2 cellular contexts compared by ENCODE assay signal in the genomic region with DNA sequence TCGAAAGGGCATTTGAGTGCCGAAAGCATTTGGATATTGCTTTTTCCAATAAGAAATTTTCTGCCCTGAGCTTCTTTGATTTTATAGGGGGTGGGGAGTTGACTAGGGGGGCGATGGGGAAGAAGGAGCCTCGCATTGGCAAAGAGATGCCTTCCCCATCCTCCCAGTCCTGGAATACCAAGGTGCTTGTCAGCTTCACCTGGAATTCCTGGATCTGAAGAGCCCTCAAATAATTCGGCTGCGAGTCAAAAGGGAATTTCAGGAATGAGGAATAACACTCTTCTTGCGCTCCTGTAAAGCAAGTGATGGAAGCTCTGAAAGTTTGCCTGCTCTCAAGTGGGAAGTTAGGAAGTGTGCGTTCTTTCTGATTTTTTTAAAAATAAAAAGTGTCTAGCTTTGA.
TF ChIP-seq lines count a peak whose summit lies in the region.

No MANE protein-coding gene starts in this region.

TF ChIP-seq in GM23338, 12 proteins besides CTCF, POLR2A, EP300 and RAD21 (continued from another document):
- TF ChIP-seq, protein P1, sequence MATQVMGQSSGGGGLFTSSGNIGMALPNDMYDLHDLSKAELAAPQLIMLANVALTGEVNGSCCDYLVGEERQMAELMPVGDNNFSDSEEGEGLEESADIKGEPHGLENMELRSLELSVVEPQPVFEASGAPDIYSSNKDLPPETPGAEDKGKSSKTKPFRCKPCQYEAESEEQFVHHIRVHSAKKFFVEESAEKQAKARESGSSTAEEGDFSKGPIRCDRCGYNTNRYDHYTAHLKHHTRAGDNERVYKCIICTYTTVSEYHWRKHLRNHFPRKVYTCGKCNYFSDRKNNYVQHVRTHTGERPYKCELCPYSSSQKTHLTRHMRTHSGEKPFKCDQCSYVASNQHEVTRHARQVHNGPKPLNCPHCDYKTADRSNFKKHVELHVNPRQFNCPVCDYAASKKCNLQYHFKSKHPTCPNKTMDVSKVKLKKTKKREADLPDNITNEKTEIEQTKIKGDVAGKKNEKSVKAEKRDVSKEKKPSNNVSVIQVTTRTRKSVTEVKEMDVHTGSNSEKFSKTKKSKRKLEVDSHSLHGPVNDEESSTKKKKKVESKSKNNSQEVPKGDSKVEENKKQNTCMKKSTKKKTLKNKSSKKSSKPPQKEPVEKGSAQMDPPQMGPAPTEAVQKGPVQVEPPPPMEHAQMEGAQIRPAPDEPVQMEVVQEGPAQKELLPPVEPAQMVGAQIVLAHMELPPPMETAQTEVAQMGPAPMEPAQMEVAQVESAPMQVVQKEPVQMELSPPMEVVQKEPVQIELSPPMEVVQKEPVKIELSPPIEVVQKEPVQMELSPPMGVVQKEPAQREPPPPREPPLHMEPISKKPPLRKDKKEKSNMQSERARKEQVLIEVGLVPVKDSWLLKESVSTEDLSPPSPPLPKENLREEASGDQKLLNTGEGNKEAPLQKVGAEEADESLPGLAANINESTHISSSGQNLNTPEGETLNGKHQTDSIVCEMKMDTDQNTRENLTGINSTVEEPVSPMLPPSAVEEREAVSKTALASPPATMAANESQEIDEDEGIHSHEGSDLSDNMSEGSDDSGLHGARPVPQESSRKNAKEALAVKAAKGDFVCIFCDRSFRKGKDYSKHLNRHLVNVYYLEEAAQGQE (IDR thresholded peaks at IDR 0.05; ENCODE audit: unreplicated experiment): no peak
- TF ChIP-seq EZH2 (IDR thresholded peaks at IDR 0.05; ENCODE audit: low read depth, unreplicated experiment) (no peak), ZNF462 (CRISPR knock-in tag; IDR thresholded peaks at IDR 0.05) (no peak), ZNF114 (CRISPR knock-in tag; IDR thresholded peaks at IDR 0.05) (no peak)

TF ChIP-seq in neural cell, 6 proteins besides CTCF, POLR2A, EP300 and RAD21 (continued from another document):
- TF ChIP-seq TAF1 (IDR thresholded peaks at IDR 0.05; ENCODE audit: low read depth) (no peak), EZH2 (IDR thresholded peaks at IDR 0.05; ENCODE audit: borderline replicate concordance, insufficient read depth, low read length, poor library complexity, severe bottlenecking) (no peak), MXI1 (conservative IDR thresholded peaks at IDR 0.05; ENCODE audit: poor library complexity, severe bottlenecking) (no peak)
